Comparison of ENCODE assay signal across 11 cellular contexts in the genomic region with DNA sequence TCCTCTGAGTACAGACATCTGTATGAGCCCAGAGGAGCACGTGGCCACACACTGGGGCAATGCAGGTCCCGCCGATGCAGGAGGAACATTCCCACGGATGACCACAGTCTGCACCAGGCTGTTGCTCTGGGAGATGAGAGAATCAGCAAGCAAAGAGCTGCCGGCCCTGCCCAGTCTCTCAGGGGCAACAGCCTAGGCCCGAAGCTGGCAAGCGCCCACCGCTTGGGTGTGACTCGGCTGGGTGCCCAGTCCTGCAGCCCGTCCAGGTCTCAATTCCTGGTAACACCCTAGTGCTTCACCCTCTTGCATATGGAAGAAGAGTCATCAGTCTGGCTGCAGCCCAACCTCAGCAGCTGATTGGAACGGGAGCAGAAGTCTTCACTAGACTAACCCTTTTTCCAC.
DNase-seq lines count a peak whose midpoint lies in the region; ATAC-seq and TF ChIP-seq lines count a peak whose summit lies in the region.
"Had no signal": no experiment of that assay in that cellular context is flagged by ENCODE, and none has a peak within 500 bp of the region (broad histone marks: within the 10 kb centered on the region; RNA-seq: fewer than 3 reads in every experiment).

No MANE protein-coding gene starts in this region.

- ATAC-seq in left lobe of liver (peak; percentile 13), GM21529 (IDR thresholded peaks at IDR 0.05; ENCODE audit: unreplicated experiment) (no peak), GM18909 (IDR thresholded peaks at IDR 0.05; ENCODE audit: poor library complexity, unreplicated experiment) (no peak), HG02678 (IDR thresholded peaks at IDR 0.05; ENCODE audit: unreplicated experiment) (no peak)

- H3K4me3 ChIP-seq in tibial artery, result no peak overlapping the region
- H3K4me3 ChIP-seq: hepatocyte had no signal

- intact Hi-C loops in tibial artery (cut with DNase I; ENCODE audit: low total_unique reads), result no loop called here

- H3K36me3 ChIP-seq in tibial artery, result no peaks in the 10 kb centered on the region

- H3K27me3 ChIP-seq in tibial artery, result peaks cover 0 to 38% of the 10 kb centered on the region in 2 donors
- H3K27me3 ChIP-seq: hepatocyte had no signal

- H3K4me1 ChIP-seq in tibial artery, result peaks cover 0 to 9% (median 5%) of the 10 kb centered on the region in 4 donors

- no peak for TF ChIP-seq CTCF in tibial artery (IDR thresholded peaks at IDR 0.05)

- no peak overlapping the region for H3K27ac ChIP-seq in tibial artery
- H3K27ac ChIP-seq: hepatocyte had no signal

- H3K9me3 ChIP-seq in tibial artery, result no peaks in the 10 kb centered on the region

- DNase-seq in NCI-H1092 (lab: John Stamatoyannopoulos, UW), result peak; percentile 85
- peak; percentile 40 for DNase-seq in dermis blood vessel endothelial cell
- no peak for DNase-seq in left lobe of liver (ENCODE audit: low spot score)
- peak; percentile 75 to 79 for DNase-seq in tibial artery
- DNase-seq in NCI-H187 (lab: John Stamatoyannopoulos, UW), result no peak
- DNase-seq: activated CD4-positive, alpha-beta T cell treated with anti-CD3 and anti-CD28 coated beads for 1 hour; Karpas-422 had no signal

Comparison
In these comparisons a context has a peak if more than half of its experiments do, and no peak if none do; other contexts are left out.
1. DNase-seq: peak in NCI-H1092 (single experiment), dermis blood vessel endothelial cell (single experiment) and tibial artery (2 of 2); none in left lobe of liver (single experiment) and NCI-H187 (0 of 2).